Comparison of ENCODE assay signal across 24 cellular contexts in genomic region chr9:69861011-69861410, GRCh38. TPM values are rescaled to one million over a fixed set of nuclear protein-coding genes. Genes with fewer than 3 reads are reported as not detected.
"Had no signal": no experiment of that assay in that cellular context is flagged by ENCODE, and none has a peak within 500 bp of the region (broad histone marks: within the 10 kb centered on the region; RNA-seq: fewer than 3 reads in every experiment).

No MANE protein-coding gene starts in this region.

- H3K27me3 ChIP-seq: cardiac muscle cell, hepatocyte, sigmoid colon, transverse colon had no signal

- H3K4me3 ChIP-seq: cardiac muscle cell, hepatocyte, sigmoid colon, transverse colon had no signal

- H3K36me3 Mint-ChIP-seq: natural killer cell; stimulated activated naive B cell treated with anti-CD40 and anti-IgM and Interleukin-4, amounts not matched to agents 10 μg/mL and 1 μg/mL and 100 μg/mL, for 72 hours had no signal

- H3K79me2 ChIP-seq: hepatocyte had no signal

- H3K4me1 Mint-ChIP-seq: activated T-helper 17 cell treated with anti-CD3 and anti-CD28 coated beads, Interleukin-2, amount 50 U/mL, for 72 hours; natural killer cell; stimulated activated naive B cell treated with anti-CD40 and anti-IgM and Interleukin-4, amounts not matched to agents 10 μg/mL and 1 μg/mL and 100 μg/mL, for 72 hours had no signal

- H3K27ac ChIP-seq: cardiac muscle cell, hepatocyte, sigmoid colon, transverse colon had no signal

- H3K9me3 Mint-ChIP-seq: activated T-helper 17 cell treated with anti-CD3 and anti-CD28 coated beads, Interleukin-2, amount 50 U/mL, for 72 hours; natural killer cell had no signal

- H3K36me3 ChIP-seq: cardiac muscle cell, sigmoid colon, transverse colon had no signal

- H3K4me2 ChIP-seq: hepatocyte had no signal

- H2AFZ ChIP-seq: hepatocyte had no signal

- H3K4me3 Mint-ChIP-seq: activated naive CD8-positive, alpha-beta T cell; activated T-cell treated with anti-CD3 and anti-CD28 coated beads, Interleukin-2, amount 50 U/mL, for 24 hours; activated T-helper 17 cell treated with anti-CD3 and anti-CD28 coated beads, Interleukin-2, amount 50 U/mL, for 72 hours; natural killer cell; stimulated activated naive B cell treated with anti-CD40 and anti-IgM and Interleukin-4, amounts not matched to agents 10 μg/mL and 1 μg/mL and 100 μg/mL, for 72 hours had no signal

- ATAC-seq: activated T-helper 17 cell treated with anti-CD3 and anti-CD28 coated beads, Interleukin-2, amount 50 U/mL, for 72 hours; left ventricle myocardium superior; natural killer cell; stimulated activated naive B cell treated with anti-CD40 and anti-IgM and Interleukin-4, amounts not matched to agents 10 μg/mL and 1 μg/mL and 100 μg/mL, for 72 hours had no signal

- H3K4me1 ChIP-seq: sigmoid colon, transverse colon had no signal

- H3K27ac Mint-ChIP-seq: activated naive CD8-positive, alpha-beta T cell; activated T-cell treated with anti-CD3 and anti-CD28 coated beads, Interleukin-2, amount 50 U/mL, for 24 hours; activated T-helper 17 cell treated with anti-CD3 and anti-CD28 coated beads, Interleukin-2, amount 50 U/mL, for 72 hours; natural killer cell; stimulated activated naive B cell treated with anti-CD40 and anti-IgM and Interleukin-4, amounts not matched to agents 10 μg/mL and 1 μg/mL and 100 μg/mL, for 72 hours had no signal

- DNase-seq: activated CD8-positive, alpha-beta memory T cell treated with anti-CD3 and anti-CD28 coated beads for 24 hours; activated CD8-positive, alpha-beta memory T cell treated with anti-CD3 and anti-CD28 coated beads, Interleukin-2, amount 50 U/mL, for 4 hours; activated naive CD4-positive, alpha-beta T cell; activated T-cell treated with anti-CD3 and anti-CD28 coated beads, Interleukin-2, amount 50 U/mL, for 24 hours; amniotic stem cell; erythroblast; foreskin fibroblast; glutamatergic neuron; left ventricle myocardium superior; midbrain; natural killer cell; sigmoid colon; stimulated activated CD4-positive, alpha-beta T cell treated with anti-CD3 and anti-CD28 coated beads, Interleukin-2, amount 100 ng/mL, for 48 hours; stimulated activated CD8-positive, alpha-beta memory T cell treated with anti-CD3 and anti-CD28 coated beads, Interleukin-4, amount 100 ng/mL, for 48 hours; stimulated activated naive B cell treated with anti-CD40 and anti-IgM and Interleukin-4, amounts not matched to agents 10 μg/mL and 1 μg/mL and 100 μg/mL, for 72 hours; transverse colon had no signal

- H3K9me3 ChIP-seq: sigmoid colon, transverse colon had no signal

RNA-seq across cellular contexts. Expression of gene CFAP95, which starts 40.4 kb away (rescaled TPM):
- total RNA-seq: activated T-helper 17 cell treated with anti-CD3 and anti-CD28 coated beads, Interleukin-2, amount 50 U/mL, for 72 hours; cardiac muscle cell; cerebellum; fibroblast of lung; hepatocyte; left ventricle myocardium superior; natural killer cell; osteoblast; posterior vena cava; sigmoid colon had no signal
- polyA plus RNA-seq: cardiac muscle cell, fibroblast of lung had no signal
